Comparison of ENCODE assay signal across 1 cellular context in the genomic region with DNA sequence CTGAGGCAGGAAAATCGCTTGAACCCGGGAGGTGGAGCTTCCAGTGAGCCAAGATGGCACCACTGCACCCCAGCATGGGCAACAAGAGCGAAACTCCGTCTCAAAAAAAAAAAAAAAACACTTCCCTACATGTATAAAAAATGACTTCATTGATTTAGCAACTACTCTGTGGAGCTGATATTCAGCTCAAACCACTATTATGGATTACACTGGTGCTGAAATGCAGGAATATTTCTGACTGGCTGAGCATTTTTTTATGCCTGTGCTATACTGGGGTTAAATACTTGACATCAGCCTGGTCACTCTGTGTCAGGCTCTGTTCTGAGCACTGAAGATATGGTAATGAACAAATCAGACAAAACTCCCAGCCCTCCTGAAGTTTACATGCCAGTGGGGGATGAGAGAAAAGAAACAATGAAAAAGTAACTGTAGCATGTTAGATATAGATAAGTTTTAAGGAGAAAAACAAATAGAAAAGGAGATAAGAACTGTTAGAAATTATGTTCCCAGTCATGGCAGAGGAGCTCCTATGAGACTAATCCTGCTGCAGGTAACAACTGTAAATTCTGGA.
TF ChIP-seq lines count a peak whose summit lies in the region.

No MANE protein-coding gene starts in this region.

TF ChIP-seq in K562, 482 proteins besides CTCF, POLR2A, EP300 and RAD21 (continued from another document):
- TF ChIP-seq, protein P1, sequence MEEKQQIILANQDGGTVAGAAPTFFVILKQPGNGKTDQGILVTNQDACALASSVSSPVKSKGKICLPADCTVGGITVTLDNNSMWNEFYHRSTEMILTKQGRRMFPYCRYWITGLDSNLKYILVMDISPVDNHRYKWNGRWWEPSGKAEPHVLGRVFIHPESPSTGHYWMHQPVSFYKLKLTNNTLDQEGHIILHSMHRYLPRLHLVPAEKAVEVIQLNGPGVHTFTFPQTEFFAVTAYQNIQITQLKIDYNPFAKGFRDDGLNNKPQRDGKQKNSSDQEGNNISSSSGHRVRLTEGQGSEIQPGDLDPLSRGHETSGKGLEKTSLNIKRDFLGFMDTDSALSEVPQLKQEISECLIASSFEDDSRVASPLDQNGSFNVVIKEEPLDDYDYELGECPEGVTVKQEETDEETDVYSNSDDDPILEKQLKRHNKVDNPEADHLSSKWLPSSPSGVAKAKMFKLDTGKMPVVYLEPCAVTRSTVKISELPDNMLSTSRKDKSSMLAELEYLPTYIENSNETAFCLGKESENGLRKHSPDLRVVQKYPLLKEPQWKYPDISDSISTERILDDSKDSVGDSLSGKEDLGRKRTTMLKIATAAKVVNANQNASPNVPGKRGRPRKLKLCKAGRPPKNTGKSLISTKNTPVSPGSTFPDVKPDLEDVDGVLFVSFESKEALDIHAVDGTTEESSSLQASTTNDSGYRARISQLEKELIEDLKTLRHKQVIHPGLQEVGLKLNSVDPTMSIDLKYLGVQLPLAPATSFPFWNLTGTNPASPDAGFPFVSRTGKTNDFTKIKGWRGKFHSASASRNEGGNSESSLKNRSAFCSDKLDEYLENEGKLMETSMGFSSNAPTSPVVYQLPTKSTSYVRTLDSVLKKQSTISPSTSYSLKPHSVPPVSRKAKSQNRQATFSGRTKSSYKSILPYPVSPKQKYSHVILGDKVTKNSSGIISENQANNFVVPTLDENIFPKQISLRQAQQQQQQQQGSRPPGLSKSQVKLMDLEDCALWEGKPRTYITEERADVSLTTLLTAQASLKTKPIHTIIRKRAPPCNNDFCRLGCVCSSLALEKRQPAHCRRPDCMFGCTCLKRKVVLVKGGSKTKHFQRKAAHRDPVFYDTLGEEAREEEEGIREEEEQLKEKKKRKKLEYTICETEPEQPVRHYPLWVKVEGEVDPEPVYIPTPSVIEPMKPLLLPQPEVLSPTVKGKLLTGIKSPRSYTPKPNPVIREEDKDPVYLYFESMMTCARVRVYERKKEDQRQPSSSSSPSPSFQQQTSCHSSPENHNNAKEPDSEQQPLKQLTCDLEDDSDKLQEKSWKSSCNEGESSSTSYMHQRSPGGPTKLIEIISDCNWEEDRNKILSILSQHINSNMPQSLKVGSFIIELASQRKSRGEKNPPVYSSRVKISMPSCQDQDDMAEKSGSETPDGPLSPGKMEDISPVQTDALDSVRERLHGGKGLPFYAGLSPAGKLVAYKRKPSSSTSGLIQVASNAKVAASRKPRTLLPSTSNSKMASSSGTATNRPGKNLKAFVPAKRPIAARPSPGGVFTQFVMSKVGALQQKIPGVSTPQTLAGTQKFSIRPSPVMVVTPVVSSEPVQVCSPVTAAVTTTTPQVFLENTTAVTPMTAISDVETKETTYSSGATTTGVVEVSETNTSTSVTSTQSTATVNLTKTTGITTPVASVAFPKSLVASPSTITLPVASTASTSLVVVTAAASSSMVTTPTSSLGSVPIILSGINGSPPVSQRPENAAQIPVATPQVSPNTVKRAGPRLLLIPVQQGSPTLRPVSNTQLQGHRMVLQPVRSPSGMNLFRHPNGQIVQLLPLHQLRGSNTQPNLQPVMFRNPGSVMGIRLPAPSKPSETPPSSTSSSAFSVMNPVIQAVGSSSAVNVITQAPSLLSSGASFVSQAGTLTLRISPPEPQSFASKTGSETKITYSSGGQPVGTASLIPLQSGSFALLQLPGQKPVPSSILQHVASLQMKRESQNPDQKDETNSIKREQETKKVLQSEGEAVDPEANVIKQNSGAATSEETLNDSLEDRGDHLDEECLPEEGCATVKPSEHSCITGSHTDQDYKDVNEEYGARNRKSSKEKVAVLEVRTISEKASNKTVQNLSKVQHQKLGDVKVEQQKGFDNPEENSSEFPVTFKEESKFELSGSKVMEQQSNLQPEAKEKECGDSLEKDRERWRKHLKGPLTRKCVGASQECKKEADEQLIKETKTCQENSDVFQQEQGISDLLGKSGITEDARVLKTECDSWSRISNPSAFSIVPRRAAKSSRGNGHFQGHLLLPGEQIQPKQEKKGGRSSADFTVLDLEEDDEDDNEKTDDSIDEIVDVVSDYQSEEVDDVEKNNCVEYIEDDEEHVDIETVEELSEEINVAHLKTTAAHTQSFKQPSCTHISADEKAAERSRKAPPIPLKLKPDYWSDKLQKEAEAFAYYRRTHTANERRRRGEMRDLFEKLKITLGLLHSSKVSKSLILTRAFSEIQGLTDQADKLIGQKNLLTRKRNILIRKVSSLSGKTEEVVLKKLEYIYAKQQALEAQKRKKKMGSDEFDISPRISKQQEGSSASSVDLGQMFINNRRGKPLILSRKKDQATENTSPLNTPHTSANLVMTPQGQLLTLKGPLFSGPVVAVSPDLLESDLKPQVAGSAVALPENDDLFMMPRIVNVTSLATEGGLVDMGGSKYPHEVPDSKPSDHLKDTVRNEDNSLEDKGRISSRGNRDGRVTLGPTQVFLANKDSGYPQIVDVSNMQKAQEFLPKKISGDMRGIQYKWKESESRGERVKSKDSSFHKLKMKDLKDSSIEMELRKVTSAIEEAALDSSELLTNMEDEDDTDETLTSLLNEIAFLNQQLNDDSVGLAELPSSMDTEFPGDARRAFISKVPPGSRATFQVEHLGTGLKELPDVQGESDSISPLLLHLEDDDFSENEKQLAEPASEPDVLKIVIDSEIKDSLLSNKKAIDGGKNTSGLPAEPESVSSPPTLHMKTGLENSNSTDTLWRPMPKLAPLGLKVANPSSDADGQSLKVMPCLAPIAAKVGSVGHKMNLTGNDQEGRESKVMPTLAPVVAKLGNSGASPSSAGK (IDR thresholded peaks at IDR 0.05): no peak
- TF ChIP-seq GTF2A2 (tag; IDR thresholded peaks at IDR 0.05) (no peak), ZFP36 (IDR thresholded peaks at IDR 0.05; ENCODE audit: low read depth, low read length, partially characterized antibody) (no peak), OTX1 (CRISPR knock-in tag; IDR thresholded peaks at IDR 0.05) (no peak), ZBTB7A (IDR thresholded peaks at IDR 0.05; ENCODE audit: borderline replicate concordance, control insufficient read depth, low read depth, low read length) (no peak)
TF ChIP-seq in K562: peak in this region for 3.
